Comparison of ENCODE assay signal across 25 cellular contexts in genomic region chr20:60101201-60101893, GRCh38.
A peak's percentile ranks its signal among the peaks of the same experiment; 100 is the strongest.
DNase-seq lines count a peak whose midpoint lies in the region; ATAC-seq, FAIRE-seq and TF ChIP-seq lines count a peak whose summit lies in the region.
"Had no signal": no experiment of that assay in that cellular context is flagged by ENCODE, and none has a peak within 500 bp of the region (broad histone marks: within the 10 kb centered on the region; RNA-seq: fewer than 3 reads in every experiment).

No MANE protein-coding gene starts in this region.

- no peaks in the 10 kb centered on the region for H3K36me3 Mint-ChIP-seq in neural progenitor cell
- H3K36me3 Mint-ChIP-seq: CD4-positive, alpha-beta memory T cell; mesothelial cell of epicardium; T-cell had no signal

- peaks cover 11% of the 10 kb centered on the region for H3K9me3 Mint-ChIP-seq in neural progenitor cell
- H3K9me3 Mint-ChIP-seq: dendritic cell treated with granulocyte-macrophage colony-stimulating factor and Interleukin-4, amounts not matched to agents 40 ng/mL and 50 ng/mL, for 4 days had no signal

- H3F3A ChIP-seq in neural progenitor cell (ENCODE audit: low read depth): no peaks in the 10 kb centered on the region

- no peak overlapping the region for H3K27ac ChIP-seq in neural progenitor cell
- H3K27ac ChIP-seq: cardiac muscle cell, PC-9, sigmoid colon had no signal

- intact Hi-C loops in lower leg skin (cut with DNase I; ENCODE audit: low total_unique reads): no loop called here

- no peak for TF ChIP-seq CTCF in neural progenitor cell (IDR thresholded peaks at IDR 0.05)
- no peak for TF ChIP-seq CTCF in lower leg skin (IDR thresholded peaks at IDR 0.05)

- H3K4me3 Mint-ChIP-seq in neural progenitor cell: no peak overlapping the region
- H3K4me3 Mint-ChIP-seq: dendritic cell treated with granulocyte-macrophage colony-stimulating factor and Interleukin-4, amounts not matched to agents 40 ng/mL and 50 ng/mL, for 4 days; mesothelial cell of epicardium; nephron; T-cell had no signal

- ATAC-seq in GM18858 (IDR thresholded peaks at IDR 0.05; ENCODE audit: unreplicated experiment): no peak
- ATAC-seq in HG03039 (IDR thresholded peaks at IDR 0.05; ENCODE audit: unreplicated experiment): no peak
- ATAC-seq: left colon, T-cell had no signal

- no peak overlapping the region for H3K9ac ChIP-seq in neural progenitor cell

- no peak overlapping the region for H3K4me2 ChIP-seq in neural progenitor cell
- H3K4me2 ChIP-seq: PC-9 had no signal

- DNase-seq in CD1c-positive myeloid dendritic cell (ENCODE audit: extremely low spot score): peak; percentile 32
- DNase-seq in HTR-8/SVneo (ENCODE audit: insufficient read length, low spot score): no peak
- DNase-seq in astrocyte of the hippocampus (ENCODE audit: low read depth, low spot score): peak; percentile 10
- no peak for DNase-seq in neural progenitor cell (ENCODE audit: low spot score)
- DNase-seq in lower leg skin (ENCODE audit: low spot score in 2 of 2): no peak
- no peak for DNase-seq in NCI-H1436 treated with DMSO at 0.1 percent for 48 hours (lab: John Stamatoyannopoulos, UW)
- DNase-seq: activated CD4-positive, alpha-beta T cell treated with anti-CD3 and anti-CD28 coated beads, Interleukin-2, amount 50 U/mL, for 1 hour; activated gamma-delta T cell treated with Interleukin-2 at 50 U/mL for 16 hours; activated T-cell treated with anti-CD3 and anti-CD28 coated beads for 4 hours; amniotic stem cell; CD4-positive, alpha-beta memory T cell; KBM-7; left colon; PC-9; SHP77; sigmoid colon; substantia nigra; T-cell had no signal

- H3K27me3 ChIP-seq in neural progenitor cell: no peaks in the 10 kb centered on the region
- H3K27me3 ChIP-seq: cardiac muscle cell had no signal

- H3K4me3 ChIP-seq in neural progenitor cell (no peak overlapping the region), lower leg skin (ENCODE audit: low read depth, poor library complexity, severe bottlenecking) (no peak overlapping the region)
- H3K4me3 ChIP-seq: cardiac muscle cell, PC-9, sigmoid colon had no signal

- peaks cover 40% of the 10 kb centered on the region for H3K4me1 Mint-ChIP-seq in neural progenitor cell

- FAIRE-seq in HTR-8/SVneo (lab: Jason Lieb, UNC): peak; percentile 74

- TF ChIP-seq POLR2A in lower leg skin (IDR thresholded peaks at IDR 0.05): no peak

- H3K36me3 ChIP-seq in neural progenitor cell: no peaks in the 10 kb centered on the region
- H3K36me3 ChIP-seq: cardiac muscle cell, sigmoid colon had no signal

- 74 to 76% methylated on average over 13 of the region's 13 CpGs for WGBS in lower leg skin, 2 donors

- H3K4me1 ChIP-seq in neural progenitor cell: peaks cover 13% of the 10 kb centered on the region
- H3K4me1 ChIP-seq: sigmoid colon had no signal

- no peaks in the 10 kb centered on the region for H3K79me2 ChIP-seq in neural progenitor cell (ENCODE audit: low read depth)

- H3K27me3 Mint-ChIP-seq in neural progenitor cell (ENCODE audit: insufficient read depth, low read depth): peaks cover 14% of the 10 kb centered on the region

- no peaks in the 10 kb centered on the region for H4K20me1 ChIP-seq in neural progenitor cell (ENCODE audit: low read depth)

- peak overlapping the region; percentile 3 for H3K27ac Mint-ChIP-seq in neural progenitor cell
- H3K27ac Mint-ChIP-seq: dendritic cell treated with granulocyte-macrophage colony-stimulating factor and Interleukin-4, amounts not matched to agents 40 ng/mL and 50 ng/mL, for 4 days; mesothelial cell of epicardium; nephron; progenitor cell of endocrine pancreas; T-cell had no signal

- no peaks in the 10 kb centered on the region for H3K9me3 ChIP-seq in neural progenitor cell (ENCODE audit: low read depth)
- H3K9me3 ChIP-seq: sigmoid colon had no signal

- H2AFZ ChIP-seq in neural progenitor cell (replicated peaks): no peak overlapping the region
- H2AFZ ChIP-seq: PC-9 had no signal

Comparison
In these comparisons a context has a peak if more than half of its experiments do, and no peak if none do; other contexts are left out.
1. DNase-seq: peak in CD1c-positive myeloid dendritic cell (single experiment) and astrocyte of the hippocampus (single experiment); none in HTR-8/SVneo (single experiment), neural progenitor cell (single experiment), lower leg skin (0 of 2) and NCI-H1436 treated with DMSO at 0.1 percent for 48 hours (single experiment).